In genomic region chr6:103675807-103676406, GRCh38 we compare ENCODE assay signal across 10 cellular contexts.
A peak's percentile ranks its signal among the peaks of the same experiment; 100 is the strongest.
DNase-seq lines count a peak whose midpoint lies in the region; ATAC-seq and TF ChIP-seq lines count a peak whose summit lies in the region.
"Had no signal": no experiment of that assay in that cellular context is flagged by ENCODE, and none has a peak within 500 bp of the region (broad histone marks: within the 10 kb centered on the region; RNA-seq: fewer than 3 reads in every experiment).

No MANE protein-coding gene starts in this region.

- H3K27me3 Mint-ChIP-seq in H9 (ENCODE audit: low read depth), result no peaks in the 10 kb centered on the region

- H3K79me1 ChIP-seq in H9 (ENCODE audit: insufficient read depth, low read depth, low read length, poor library complexity, severe bottlenecking), result no peaks in the 10 kb centered on the region

- H2BK5ac ChIP-seq in H9 (ENCODE audit: insufficient read length, low read length), result no peak overlapping the region

- H3K4me1 Mint-ChIP-seq in H9, result no peaks in the 10 kb centered on the region

- no peak overlapping the region for H2BK15ac ChIP-seq in H9 (ENCODE audit: low read depth, low read length)

- H3K79me2 ChIP-seq in H9 (ENCODE audit: insufficient read depth, low read length), result no peaks in the 10 kb centered on the region

- no peak overlapping the region for H2BK12ac ChIP-seq in H9 (ENCODE audit: insufficient read length, low read depth, low read length)

- no peaks in the 10 kb centered on the region for H3K4me1 ChIP-seq in H9 (ENCODE audit: insufficient read depth, low read length)

- ATAC-seq in sciatic nerve (peak; percentile 84), HG03108 (IDR thresholded peaks at IDR 0.05; ENCODE audit: unreplicated experiment) (no peak)
- ATAC-seq: mucosa of descending colon had no signal

- no peak overlapping the region for H3K4me3 ChIP-seq in choroid plexus epithelial cell (ENCODE audit: low read depth, low read length)
- H3K4me3 ChIP-seq: mucosa of descending colon had no signal

- TF ChIP-seq CTCF in H9 (conservative IDR thresholded peaks at IDR 0.05) (no peak), choroid plexus epithelial cell (conservative IDR thresholded peaks at IDR 0.05; ENCODE audit: low read depth, low read length) (no peak)

- H3K23me2 ChIP-seq in H9 (ENCODE audit: insufficient read length, low read depth, low read length, poor library complexity, severe bottlenecking), result no peaks in the 10 kb centered on the region

- H3K9me3 ChIP-seq in H9 (ENCODE audit: control insufficient read depth, low read depth, low read length), result no peaks in the 10 kb centered on the region
- H3K9me3 ChIP-seq: mucosa of descending colon had no signal

- H3K4me3 Mint-ChIP-seq in H9, result no peak overlapping the region

- no peaks in the 10 kb centered on the region for H4K20me1 ChIP-seq in H9 (ENCODE audit: control insufficient read depth, insufficient read depth, insufficient read length)

- no peak overlapping the region for H3K27ac ChIP-seq in H9 (ENCODE audit: insufficient read length, low read depth, low read length)

- H3K27me3 ChIP-seq in H9 (ENCODE audit: insufficient read depth, low read length), result no peaks in the 10 kb centered on the region

- H2BK120ac ChIP-seq in H9 (ENCODE audit: low read depth, low read length, poor library complexity, severe bottlenecking), result no peak overlapping the region

- peaks cover 2 to 10% (median 4%) of the 10 kb centered on the region in 3 experiments; a peak in 2 of 7 replicates for H3K36me3 Mint-ChIP-seq in H9 (ENCODE audit: insufficient read depth in 1 of 3, low read depth in 3 of 3)

- intact Hi-C loops in sciatic nerve (cut with DNase I), result no loop called here

- no peak overlapping the region for H4K8ac ChIP-seq in H9 (replicated peaks; ENCODE audit: insufficient read length, low read depth, low read length)

- no peak overlapping the region for H2BK20ac ChIP-seq in H9 (ENCODE audit: low read depth, low read length, poor library complexity, severe bottlenecking)

- no peak for DNase-seq in H9
- peak; percentile 15 for DNase-seq in NCI-H69 (lab: John Stamatoyannopoulos, UW)
- peak; percentile 20 for DNase-seq in choroid plexus epithelial cell (ENCODE audit: low read depth)
- DNase-seq in sciatic nerve (ENCODE audit: low spot score), result no peak
- DNase-seq in DMS153 (lab: John Stamatoyannopoulos, UW), result no peak
- no peak for DNase-seq in activated naive CD4-positive, alpha-beta T cell treated with anti-CD3 and anti-CD28 coated beads, Interleukin-2, amount 50 U/mL, for 16 hours
- DNase-seq: anterior cingulate cortex, mucosa of descending colon, substantia nigra had no signal

- H4K5ac ChIP-seq in H9 (ENCODE audit: insufficient read length, low read depth, low read length), result no peak overlapping the region

- no peak overlapping the region for H3K14ac ChIP-seq in H9 (ENCODE audit: insufficient read depth, low read length)

- no peak overlapping the region for H3K4me2 ChIP-seq in H9 (ENCODE audit: insufficient read depth, insufficient read length, low read length)

- no peak overlapping the region for H3K4ac ChIP-seq in H9 (ENCODE audit: low read depth, low read length)

- no peak overlapping the region for H3K18ac ChIP-seq in H9 (ENCODE audit: insufficient read length, low read depth, low read length)

- no CpG with 5 or more reads among the region's 1 CpG for WGBS in H9 (ENCODE audit: extremely low coverage, insufficient read length, low lambda C conversion rate)

- no peak overlapping the region for H3K23ac ChIP-seq in H9 (ENCODE audit: insufficient read length, low read depth, low read length)

- no peak overlapping the region for H3K56ac ChIP-seq in H9 (ENCODE audit: insufficient read length, low read depth, low read length)

- no peak overlapping the region for H3K9ac ChIP-seq in H9 (ENCODE audit: extremely low read depth, insufficient read length, low read length)

- peak overlapping the region; percentile 48 for H2AFZ ChIP-seq in H9 (ENCODE audit: low read length)

- no peak overlapping the region for H4K91ac ChIP-seq in H9 (ENCODE audit: insufficient read length, low read depth, low read length)

- H3T11ph ChIP-seq in H9 (ENCODE audit: low read length), result no peak overlapping the region

- peaks cover 9 to 16% of the 10 kb centered on the region in 2 experiments for H3K9me3 Mint-ChIP-seq in H9

- no peak overlapping the region for H2AK5ac ChIP-seq in H9 (ENCODE audit: insufficient read length, low read length)

- no peak overlapping the region for H3K27ac Mint-ChIP-seq in H9

Comparison
In these comparisons a context has a peak if more than half of its experiments do, and no peak if none do; other contexts are left out.
1. DNase-seq: peak in NCI-H69 (single experiment) and choroid plexus epithelial cell (single experiment); none in H9 (single experiment), sciatic nerve (single experiment), DMS153 (single experiment) and activated naive CD4-positive, alpha-beta T cell treated with anti-CD3 and anti-CD28 coated beads, Interleukin-2, amount 50 U/mL, for 16 hours (single experiment).